ENCODE assay signal across 1 cellular context in the genomic region with DNA sequence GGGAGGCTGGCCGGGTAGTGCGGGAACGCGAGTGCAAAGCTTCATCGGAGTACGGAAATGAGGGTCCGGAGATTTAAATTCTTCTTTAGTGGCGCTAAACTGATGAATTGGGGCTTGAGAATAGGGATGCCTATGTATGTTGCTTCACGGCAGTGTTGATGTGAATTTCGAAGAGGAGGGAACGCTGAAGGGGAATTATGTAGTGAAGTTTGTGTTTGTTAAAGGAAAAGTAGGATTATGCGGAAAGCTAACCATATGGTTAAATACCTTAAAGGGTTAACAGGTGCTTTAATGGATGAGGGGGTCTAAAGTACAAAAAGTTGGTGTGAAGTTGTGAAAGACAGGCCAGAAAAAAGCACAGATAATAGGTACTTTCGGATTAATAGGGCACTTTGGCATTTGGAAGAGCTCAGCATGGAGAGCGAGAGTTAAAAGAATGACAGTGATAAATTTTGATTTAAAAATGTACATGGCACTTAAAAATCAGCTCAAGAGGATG.
A peak's percentile ranks its signal among the peaks of the same experiment; 100 is the strongest.
TF ChIP-seq lines count a peak whose summit lies in the region.

No MANE protein-coding gene starts in this region.

TF ChIP-seq in K562, 482 proteins besides CTCF, POLR2A, EP300 and RAD21 (continued from another document):
- TF ChIP-seq KDM5B (IDR thresholded peaks at IDR 0.05; ENCODE audit: insufficient replicate concordance, low read depth, low read length) (peak; percentile 32), IRF2 (CRISPR knock-in tag; IDR thresholded peaks at IDR 0.05) (no peak), NR2C2 (CRISPR knock-in tag; IDR thresholded peaks at IDR 0.05) (no peak), NR2C2 (tag; IDR thresholded peaks at IDR 0.05) (0 out of 2 replicates have a peak, but pooled peaks have one; percentile 6), HLTF (IDR thresholded peaks at IDR 0.05) (0 out of 2 replicates have a peak, but pooled peaks have one; percentile 5), ZNF79 (CRISPR knock-in tag; IDR thresholded peaks at IDR 0.05; ENCODE audit: low read depth) (peak; percentile 67; the same call in 1 of the 2 replicates)
